Comparison of ENCODE assay signal across 20 cellular contexts in the genomic region with DNA sequence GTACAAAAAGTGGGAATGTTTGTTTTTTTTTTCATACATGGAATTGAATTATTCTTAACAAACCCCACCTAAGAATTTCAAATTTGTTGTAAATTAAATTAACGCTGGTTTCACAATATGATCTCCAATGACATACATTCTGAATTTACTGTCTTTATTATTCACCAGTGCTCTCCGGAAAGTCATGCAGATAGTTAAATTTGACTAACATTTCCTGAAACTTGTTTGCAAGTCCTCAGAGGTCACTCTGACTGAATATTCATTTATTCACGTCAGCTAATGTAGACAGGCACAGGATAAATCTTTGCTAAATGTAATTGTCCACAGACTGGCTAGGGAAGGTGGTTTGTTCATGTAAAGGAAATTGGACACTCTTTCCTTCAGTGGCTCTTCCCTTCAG.
DNase-seq lines count a peak whose midpoint lies in the region; TF ChIP-seq lines count a peak whose summit lies in the region.
"Had no signal": no experiment of that assay in that cellular context is flagged by ENCODE, and none has a peak within 500 bp of the region (broad histone marks: within the 10 kb centered on the region; RNA-seq: fewer than 3 reads in every experiment).

No MANE protein-coding gene starts in this region.

- H3K9me3 ChIP-seq in adipocyte (ENCODE audit: control insufficient read depth, low read length): no peaks in the 10 kb centered on the region
- no peaks in the 10 kb centered on the region for H3K9me3 ChIP-seq in iPS-20b (ENCODE audit: insufficient read depth, low read depth, low read length)
- H3K9me3 ChIP-seq: A549, Caco-2, MG63 had no signal

- H3K4me1 ChIP-seq in adipocyte (ENCODE audit: control insufficient read depth, insufficient read depth, low read length): no peaks in the 10 kb centered on the region
- H3K4me1 ChIP-seq in iPS-20b (ENCODE audit: insufficient read depth, low read length): peaks cover 28% of the 10 kb centered on the region; the same call in 1 of the 2 replicates
- H3K4me1 ChIP-seq: A549, Caco-2 had no signal

- TF ChIP-seq POLR2A in erythroblast (IDR thresholded peaks at IDR 0.05; ENCODE audit: low read length): no peak

- H3K9ac ChIP-seq in adipocyte (ENCODE audit: low read length) (no peak overlapping the region), iPS-20b (ENCODE audit: low read depth, low read length) (peak overlapping the region; percentile 28; the same call in 1 of the 2 replicates)

- no peak for TF ChIP-seq CTCF in AG09309 (IDR thresholded peaks at IDR 0.05; ENCODE audit: control insufficient read depth, insufficient read depth, low read depth, low read length, missing control alignments)

- H3K27me3 ChIP-seq in adipocyte (replicated peaks; ENCODE audit: control insufficient read depth, insufficient read depth, low read length): no peaks in the 10 kb centered on the region
- no peaks in the 10 kb centered on the region for H3K27me3 ChIP-seq in iPS-20b (ENCODE audit: insufficient read depth, low read length)
- H3K27me3 ChIP-seq: MG63 had no signal

- H3K36me3 ChIP-seq in adipocyte (ENCODE audit: control insufficient read depth, insufficient read depth, low read length, severe bottlenecking): no peaks in the 10 kb centered on the region
- H3K36me3 ChIP-seq in iPS-20b (ENCODE audit: insufficient read depth, low read depth, low read length): no peaks in the 10 kb centered on the region
- H3K36me3 ChIP-seq: MG63 had no signal

- no peak overlapping the region for H3K27ac ChIP-seq in iPS-20b (ENCODE audit: low read length)
- H3K27ac ChIP-seq: A549 had no signal

- no peak overlapping the region for H3K4me3 ChIP-seq in AG09309 (ENCODE audit: control insufficient read depth, low read depth, low read length)
- H3K4me3 ChIP-seq in adipocyte (ENCODE audit: low read length): no peak overlapping the region
- H3K4me3 ChIP-seq in iPS-20b (ENCODE audit: low read length): peak overlapping the region; percentile 40; the same call in 1 of the 2 replicates
- H3K4me3 ChIP-seq: A549, MG63 had no signal

- peak; percentile 7 for DNase-seq in AG09309 (ENCODE audit: low read depth)
- DNase-seq in HS-27A (ENCODE audit: low read depth): peak; percentile 23
- DNase-seq in adipocyte (ENCODE audit: low read depth): peak; percentile 48
- no peak for DNase-seq in activated effector memory CD4-positive, alpha-beta T cell treated with anti-CD3 and anti-CD28 coated beads, Interleukin-2, amount 50 U/mL, for 16 hours
- DNase-seq in erythroblast (lab: John Stamatoyannopoulos, UW): no peak
- DNase-seq in 8988T: no peak
- no peak for DNase-seq in AG20443 (ENCODE audit: low spot score)
- DNase-seq: Caco-2, DMS153, Karpas-422, MG63, NCI-H1105 treated with DMSO at 0.1 percent for 48 hours, NCI-H187, NCI-H2171, NCI-H446, NCI-H748 treated with DMSO at 0.1 percent for 48 hours, OCI-M1, RPMI8226 had no signal

Comparison
In these comparisons a context has a peak if more than half of its experiments do, and no peak if none do; other contexts are left out.
1. DNase-seq: peak in AG09309 (single experiment), HS-27A (single experiment) and adipocyte (single experiment); none in activated effector memory CD4-positive, alpha-beta T cell treated with anti-CD3 and anti-CD28 coated beads, Interleukin-2, amount 50 U/mL, for 16 hours (single experiment), erythroblast (0 of 2), 8988T (single experiment) and AG20443 (single experiment).